Comparison of ENCODE assay signal across 1 cellular context in the genomic region with DNA sequence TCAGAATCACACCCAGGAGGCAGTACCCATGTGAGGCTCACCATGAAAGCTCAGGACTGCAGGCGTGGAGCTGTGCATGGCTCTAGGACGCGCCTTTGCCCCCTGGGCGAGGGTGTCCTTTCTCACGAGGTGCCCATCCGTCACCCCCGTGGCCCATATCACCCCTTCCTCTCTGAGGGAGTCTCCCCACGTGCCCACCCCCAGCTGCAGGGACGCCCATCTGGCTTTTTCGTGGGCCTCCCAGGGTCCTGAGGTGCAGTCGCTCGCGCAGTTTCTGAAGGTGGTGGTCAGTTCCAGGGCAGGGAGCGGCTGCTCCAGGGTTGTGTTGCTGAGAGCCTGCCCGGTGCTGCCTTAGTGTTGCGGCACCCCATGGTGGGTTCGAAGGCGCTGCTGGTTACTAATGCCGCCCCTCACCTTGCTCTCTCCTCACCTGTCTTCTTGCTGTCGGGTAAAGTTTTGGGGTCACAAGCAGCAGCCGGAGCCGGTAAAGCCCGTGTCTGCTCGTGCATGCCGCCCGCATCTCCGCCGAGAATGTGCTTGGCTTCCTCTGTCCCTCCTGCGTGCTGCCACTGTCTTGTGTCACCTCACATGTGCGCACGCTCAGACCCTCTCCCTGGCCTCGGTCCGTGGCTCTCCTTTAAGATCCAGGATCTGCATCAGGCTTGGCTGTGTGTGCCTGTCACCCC.
TF ChIP-seq lines count a peak whose summit lies in the region.

No MANE protein-coding gene starts in this region.

TF ChIP-seq in H1, 55 proteins besides CTCF, POLR2A, EP300 and RAD21:
- TF ChIP-seq TAF7 (optimal IDR thresholded peaks at IDR 0.05; ENCODE audit: borderline replicate concordance, low read depth, low read length) (no peak), KDM1A (IDR thresholded peaks at IDR 0.05; ENCODE audit: borderline replicate concordance, low read length) (no peak), EZH2 (IDR thresholded peaks at IDR 0.05; ENCODE audit: low read depth, low read length, severe bottlenecking) (no peak), RFX5 (IDR thresholded peaks at IDR 0.05; ENCODE audit: borderline replicate concordance, low read depth, low read length) (no peak), FOSL1 (IDR thresholded peaks at IDR 0.05; ENCODE audit: insufficient read depth, low read depth, low read length) (no peak), HDAC6 (IDR thresholded peaks at IDR 0.05; ENCODE audit: low read depth, low read length) (no peak), SIRT6 (IDR thresholded peaks at IDR 0.05; ENCODE audit: low read length) (no peak), GTF2F1 (IDR thresholded peaks at IDR 0.05; ENCODE audit: borderline replicate concordance, low read depth, low read length) (no peak)
